In genomic region chr1:159349374-159349773, GRCh38 we compare ENCODE assay signal across 15 cellular contexts. TPM values are rescaled to one million over a fixed set of nuclear protein-coding genes. Genes with fewer than 3 reads are reported as not detected.
"Had no signal": no experiment of that assay in that cellular context is flagged by ENCODE, and none has a peak within 500 bp of the region (broad histone marks: within the 10 kb centered on the region; RNA-seq: fewer than 3 reads in every experiment).

No MANE protein-coding gene starts in this region.

RNA-seq across cellular contexts. Expression of gene FCER1A, which starts 47.2 kb away (rescaled TPM):
- total RNA-seq: activated naive CD4-positive, alpha-beta T cell treated with anti-CD3 and anti-CD28 coated beads for 36 hours; activated naive CD8-positive, alpha-beta T cell treated with anti-CD3 and anti-CD28 coated beads for 36 hours; activated naive CD8-positive, alpha-beta T cell treated with anti-CD3 and anti-CD28 coated beads, Interleukin-2, amount 10 ng/mL, durations not matched to agents 7 days and 5 days; activated T-cell treated with anti-CD3 and anti-CD28 coated beads, Interleukin-2, amount 50 U/mL, for 4 hours; activated T-cell treated with anti-CD3 and anti-CD28 coated beads, Interleukin-2, amount 50 U/mL, for 72 hours; activated T-helper 1 cell treated with anti-CD3 and anti-CD28 coated beads, Interleukin-12 subunit alpha, Interleukin-12 subunit beta, Interleukin-2, Interleukin-4 antibody, amounts not matched to agents 30 ng/mL and 10 ng/mL and 1 ng/mL, durations not matched to agents 14 hours and 24 hours and 36 hours; activated T-helper 17 cell treated with anti-CD3 and anti-CD28 coated beads, Interleukin-2, amount 50 U/mL, for 72 hours; activated T-helper 2 cell treated with anti-CD3 and anti-CD28 coated beads, Interferon-gamma antibody, Interleukin-2, Interleukin-4, amounts not matched to agents 10 μg/mL and 5 μg/mL and 100 μg/mL, durations not matched to agents 14 hours and 24 hours and 36 hours; ascending aorta; astrocyte; body of pancreas; bronchial epithelial cell; cardiac muscle cell; cerebellum; chondrocyte had no signal
